8 cellular contexts compared by ENCODE assay signal in the genomic region with DNA sequence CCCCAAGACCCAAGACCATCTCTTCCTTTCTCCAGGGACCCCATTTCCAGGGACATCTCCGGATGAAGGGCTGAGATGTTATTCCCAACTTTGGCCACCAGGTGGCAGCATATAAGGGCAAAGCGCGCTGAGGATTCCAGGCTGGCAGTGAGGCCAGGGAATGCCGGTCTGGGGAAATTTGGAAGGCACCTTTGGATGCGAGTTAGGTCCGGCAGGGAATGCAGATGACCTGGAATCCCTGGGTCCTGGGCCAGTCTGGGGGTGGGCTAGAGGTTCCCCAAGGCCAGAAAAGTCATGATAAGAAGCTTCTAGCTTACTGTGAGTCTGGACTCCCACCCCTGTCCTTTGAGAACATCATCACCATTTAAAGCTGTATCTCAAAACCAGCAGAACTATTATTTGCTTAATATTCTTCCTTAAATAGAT.
DNase-seq lines count a peak whose midpoint lies in the region; ATAC-seq, FAIRE-seq and TF ChIP-seq lines count a peak whose summit lies in the region.

No MANE protein-coding gene starts in this region.

- H3K27ac Mint-ChIP-seq in nephron progenitor cell = no peak overlapping the region

- peaks cover 0 to 14% (median 12%) of the 10 kb centered on the region in 4 donors for H3K4me1 ChIP-seq in tibial artery

- peaks cover 50% of the 10 kb centered on the region for H3K27me3 Mint-ChIP-seq in nephron progenitor cell (ENCODE audit: low read depth, poor library complexity)

- FAIRE-seq in GM19239 (lab: Jason Lieb, UNC) = peak; percentile 87

- peaks cover 7% of the 10 kb centered on the region for H3K4me1 Mint-ChIP-seq in nephron progenitor cell

- no peak overlapping the region for H3K27ac ChIP-seq in tibial artery

- H3K4me3 ChIP-seq in tibial artery = no peak overlapping the region

- peaks cover 0 to 48% of the 10 kb centered on the region in 2 donors for H3K27me3 ChIP-seq in tibial artery

- no peak for ATAC-seq in GM18502 (IDR thresholded peaks at IDR 0.05; ENCODE audit: poor library complexity, unreplicated experiment)

- no peaks in the 10 kb centered on the region for H3K9me3 ChIP-seq in tibial artery

- no peaks in the 10 kb centered on the region for H3K36me3 Mint-ChIP-seq in nephron progenitor cell (ENCODE audit: low read depth)

- DNase-seq in Ammon's horn (ENCODE audit: low spot score) (peak; percentile 68), GM19239 (ENCODE audit: insufficient read length, low spot score) (peak; percentile 85), NCI-H82 treated with DMSO at 0.1 percent for 48 hours (lab: John Stamatoyannopoulos, UW; ENCODE audit: unreplicated experiment) (peak; percentile 25), fibroblast of peridontal ligament (ENCODE audit: extremely low read depth) (peak; percentile 57), nephron progenitor cell (peak; percentile 78), tibial artery (peak; percentile 50 to 70)
- peak; percentile 47 for DNase-seq in activated T-cell treated with anti-CD3 and anti-CD28 coated beads, Interleukin-2, amount 50 U/mL, for 1 hour

- H3K9me3 Mint-ChIP-seq in nephron progenitor cell = no peaks in the 10 kb centered on the region

- no peak overlapping the region for H3K4me3 Mint-ChIP-seq in nephron progenitor cell

- intact Hi-C loops in tibial artery (cut with DNase I; ENCODE audit: low total_unique reads) = loop anchor here (10.0 kb wide), 2 partner anchors 932 to 1022 kb away; no protein-coding TSS in a partner anchor

- TF ChIP-seq CTCF in nephron progenitor cell (IDR thresholded peaks at IDR 0.05) (peak; percentile 94), tibial artery (IDR thresholded peaks at IDR 0.05) (peak; percentile 82 to 92)

- H3K36me3 ChIP-seq in tibial artery = no peaks in the 10 kb centered on the region

Comparison
In these comparisons a context has a peak if more than half of its experiments do, and no peak if none do; other contexts are left out.
1. DNase-seq: peak in every context shown above with its lines; median percentile 85 in GM19239; 78 in nephron progenitor cell; 68 in Ammon's horn; 60 in tibial artery; 57 in fibroblast of peridontal ligament; 47 in activated T-cell treated with anti-CD3 and anti-CD28 coated beads, Interleukin-2, amount 50 U/mL, for 1 hour; 25 in NCI-H82 treated with DMSO at 0.1 percent for 48 hours.